In the genomic region with DNA sequence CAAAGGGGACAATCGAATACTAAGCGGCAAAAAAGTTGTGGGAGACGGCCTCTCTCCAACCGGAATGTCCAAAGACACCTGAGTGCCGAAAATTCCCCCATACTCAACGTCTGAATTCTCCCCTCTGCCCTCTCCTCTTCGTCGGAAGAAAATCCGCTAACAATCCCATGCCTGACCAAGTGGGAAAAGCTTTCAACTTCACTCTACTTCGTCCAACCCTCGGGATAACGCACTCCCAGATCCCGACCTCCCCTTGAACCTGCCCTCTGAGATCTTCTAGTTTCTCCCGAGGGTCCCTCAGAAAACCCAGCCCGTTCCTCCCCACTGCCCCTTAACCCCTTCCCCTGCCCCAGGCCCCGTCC, we compare ENCODE assay signal across 8 cellular contexts. TPM values are rescaled to one million over a fixed set of nuclear protein-coding genes. Genes with fewer than 3 reads are reported as not detected.
DNase-seq lines count a peak whose midpoint lies in the region; ATAC-seq, FAIRE-seq and TF ChIP-seq lines count a peak whose summit lies in the region.

No MANE protein-coding gene starts in this region.

- peak overlapping the region; percentile 82 for H3K27ac Mint-ChIP-seq in activated naive CD4-positive, alpha-beta T cell treated with anti-CD3 and anti-CD28 coated beads, Interleukin-2, amount 50 U/mL, for 24 hours

- no peak for TF ChIP-seq POLR2A in stomach (IDR thresholded peaks at IDR 0.05)

- no peak for FAIRE-seq in kidney (lab: Jason Lieb, UNC)

- peak overlapping the region; percentile 79 to 93 for H3K4me3 ChIP-seq in kidney (ENCODE audit: low read length in 2 of 2)
- peak overlapping the region; percentile 79 to 95 (median 92) for H3K4me3 ChIP-seq in stomach

- no peaks in the 10 kb centered on the region for H3K36me3 Mint-ChIP-seq in activated naive CD4-positive, alpha-beta T cell treated with anti-CD3 and anti-CD28 coated beads, Interleukin-2, amount 50 U/mL, for 24 hours

- no peaks in the 10 kb centered on the region for H3K36me3 ChIP-seq in kidney (ENCODE audit: control insufficient read depth in 1 of 2, insufficient read depth in 2 of 2, low read length in 2 of 2)
- H3K36me3 ChIP-seq in stomach, result no peaks in the 10 kb centered on the region

- H3K27ac ChIP-seq in kidney (ENCODE audit: low read depth in 2 of 2, low read length in 2 of 2) (peak overlapping the region; percentile 61 to 80), stomach (peak overlapping the region; percentile 83 to 93 (median 89))

- peak overlapping the region; percentile 88 for H3K4me3 Mint-ChIP-seq in activated naive CD4-positive, alpha-beta T cell treated with anti-CD3 and anti-CD28 coated beads, Interleukin-2, amount 50 U/mL, for 24 hours

- intact Hi-C loops in kidney (cut with DNase I) (no loop called here), stomach (cut with DNase I; ENCODE audit: low total_unique reads) (no loop called here)

- H3K4me1 ChIP-seq in kidney (ENCODE audit: control insufficient read depth in 1 of 2, insufficient read depth in 1 of 2, low read depth in 1 of 2, low read length in 2 of 2), result peaks cover 18 to 20% of the 10 kb centered on the region in 2 donors
- H3K4me1 ChIP-seq in stomach, result peaks cover 24 to 61% (median 47%) of the 10 kb centered on the region in 4 donors

- H3K9ac ChIP-seq in kidney (ENCODE audit: low read length in 2 of 2), result peak overlapping the region; percentile 76

- H3K27me3 Mint-ChIP-seq in activated naive CD4-positive, alpha-beta T cell treated with anti-CD3 and anti-CD28 coated beads, Interleukin-2, amount 50 U/mL, for 24 hours, result no peaks in the 10 kb centered on the region

- no peak for TF ChIP-seq EP300 in stomach (IDR thresholded peaks at IDR 0.05)

- WGBS in stomach, 5 donors, result 1 to 2% (median 2%) methylated on average over 16 of the region's 16 CpGs

- H3K4me1 Mint-ChIP-seq in activated naive CD4-positive, alpha-beta T cell treated with anti-CD3 and anti-CD28 coated beads, Interleukin-2, amount 50 U/mL, for 24 hours, result peaks cover 44% of the 10 kb centered on the region

- no peak for TF ChIP-seq CTCF in kidney (IDR thresholded peaks at IDR 0.05; ENCODE audit: borderline replicate concordance, extremely low read depth, insufficient read depth)
- no peak for TF ChIP-seq CTCF in stomach (IDR thresholded peaks at IDR 0.05)

- ATAC-seq in GM19397 (IDR thresholded peaks at IDR 0.05; ENCODE audit: unreplicated experiment), result no peak

- H3K9me3 ChIP-seq in kidney (ENCODE audit: control insufficient read depth in 1 of 2, low read length in 2 of 2) (no peaks in the 10 kb centered on the region), stomach (no peaks in the 10 kb centered on the region)

- no peak for DNase-seq in activated naive CD4-positive, alpha-beta T cell treated with anti-CD3 and anti-CD28 coated beads, Interleukin-2, amount 50 U/mL, for 16 hours
- DNase-seq in astrocyte of the hippocampus (ENCODE audit: low read depth, low spot score) (peak; percentile 34), kidney (no peak), stomach (no peak), NOMO-1 treated with dmso at 0.1 percent for 144 hours (lab: John Stamatoyannopoulos, UW; ENCODE audit: unreplicated experiment) (no peak), 8988T (no peak)

- H3K9me3 Mint-ChIP-seq in activated naive CD4-positive, alpha-beta T cell treated with anti-CD3 and anti-CD28 coated beads, Interleukin-2, amount 50 U/mL, for 24 hours, result no peaks in the 10 kb centered on the region

- no peaks in the 10 kb centered on the region for H3K27me3 ChIP-seq in stomach

RNA-seq across cellular contexts. Expression of gene AMFR, which starts 1.0 kb away (rescaled TPM):
- total RNA-seq in kidney, result 163 TPM
- polyA plus RNA-seq in kidney (ENCODE audit: insufficient read depth, low read depth, low replicate concordance), result 143 TPM
- total RNA-seq in stomach, result 100 to 1,000 TPM in 3 of 5 donors, 10 to 100 TPM in 2; 43.7 to 254 (median 102) TPM
- polyA plus RNA-seq in stomach, result 10 to 100 TPM; 16.8 to 30.9 (median 17.4) TPM

RNA-seq across cellular contexts. Expression of gene NUDT21, which starts 26.7 kb away (rescaled TPM):
- total RNA-seq in kidney, result 117 TPM
- polyA plus RNA-seq in kidney (ENCODE audit: insufficient read depth, low read depth, low replicate concordance), result 47.1 TPM
- total RNA-seq in stomach, result 100 to 1,000 TPM in 2 of 5 donors, 10 to 100 TPM in 2, 1 to 10 TPM in 1; 6.4 to 174 (median 30.4) TPM
- polyA plus RNA-seq in stomach, result 10 to 100 TPM; 19.4 to 28.6 (median 26.0) TPM

RNA-seq across cellular contexts. Expression of gene OGFOD1, which starts 27.0 kb away (rescaled TPM):
- total RNA-seq in kidney (39.4 TPM), stomach (100 to 1,000 TPM in 1 of 5 donors, 10 to 100 TPM in 4; 16.3 to 167 (median 38.0) TPM)
- polyA plus RNA-seq in kidney (ENCODE audit: insufficient read depth, low read depth, low replicate concordance) (16.1 TPM), stomach (1 to 10 TPM; 8.4 to 8.7 (median 8.6) TPM)
